ENCODE assay signal across 19 cellular contexts in genomic region chr1:18079941-18080340, GRCh38. TPM values are rescaled to one million over a fixed set of nuclear protein-coding genes. Genes with fewer than 3 reads are reported as not detected.
"Had no signal": no experiment of that assay in that cellular context is flagged by ENCODE, and none has a peak within 500 bp of the region (broad histone marks: within the 10 kb centered on the region; RNA-seq: fewer than 3 reads in every experiment).

No MANE protein-coding gene starts in this region.

- H3K9ac ChIP-seq: parathyroid adenoma had no signal

- H3K4me3 ChIP-seq: ascending aorta, left ventricle myocardium inferior, thyroid gland had no signal

- H3K36me3 Mint-ChIP-seq: naive B cell; stimulated activated memory B cell treated with anti-CD40 and anti-IgM and Interleukin-4, amounts not matched to agents 10 μg/mL and 1 μg/mL and 100 μg/mL, for 72 hours had no signal

- H3K36me3 ChIP-seq: ascending aorta, left ventricle myocardium inferior, neutrophil, thyroid gland had no signal

- H2AFZ ChIP-seq: parathyroid adenoma had no signal

- H3K9me3 ChIP-seq: ascending aorta, left ventricle myocardium inferior, neutrophil, thyroid gland had no signal

- H3K4me1 Mint-ChIP-seq: activated T-helper 17 cell treated with anti-CD3 and anti-CD28 coated beads, Interleukin-2, amount 50 U/mL, for 72 hours; naive B cell; stimulated activated memory B cell treated with anti-CD40 and anti-IgM and Interleukin-4, amounts not matched to agents 10 μg/mL and 1 μg/mL and 100 μg/mL, for 72 hours had no signal

- H3K4me3 Mint-ChIP-seq: activated T-helper 17 cell treated with anti-CD3 and anti-CD28 coated beads, Interleukin-2, amount 50 U/mL, for 72 hours; naive B cell; stimulated activated memory B cell treated with anti-CD40 and anti-IgM and Interleukin-4, amounts not matched to agents 10 μg/mL and 1 μg/mL and 100 μg/mL, for 72 hours had no signal

- H3K4me1 ChIP-seq: ascending aorta, left ventricle myocardium inferior, parathyroid adenoma, thyroid gland had no signal

- H3K9me3 Mint-ChIP-seq: activated T-helper 17 cell treated with anti-CD3 and anti-CD28 coated beads, Interleukin-2, amount 50 U/mL, for 72 hours; stimulated activated memory B cell treated with anti-CD40 and anti-IgM and Interleukin-4, amounts not matched to agents 10 μg/mL and 1 μg/mL and 100 μg/mL, for 72 hours had no signal

- H3K27ac ChIP-seq: ascending aorta, left ventricle myocardium inferior, neutrophil, parathyroid adenoma, thyroid gland had no signal

- H3K27me3 ChIP-seq: ascending aorta, thyroid gland had no signal

- H3K27ac Mint-ChIP-seq: activated T-helper 17 cell treated with anti-CD3 and anti-CD28 coated beads, Interleukin-2, amount 50 U/mL, for 72 hours; naive B cell; stimulated activated memory B cell treated with anti-CD40 and anti-IgM and Interleukin-4, amounts not matched to agents 10 μg/mL and 1 μg/mL and 100 μg/mL, for 72 hours had no signal

- ATAC-seq: activated T-helper 17 cell treated with anti-CD3 and anti-CD28 coated beads, Interleukin-2, amount 50 U/mL, for 72 hours; esophagus mucosa; stimulated activated memory B cell treated with anti-CD40 and anti-IgM and Interleukin-4, amounts not matched to agents 10 μg/mL and 1 μg/mL and 100 μg/mL, for 72 hours had no signal

- DNase-seq: activated CD4-positive, alpha-beta T cell treated with anti-CD3 and anti-CD28 coated beads for 1 hour; activated CD4-positive, alpha-beta T cell treated with anti-CD3 and anti-CD28 coated beads, Interleukin-2, amount 50 U/mL, for 4 hours; activated naive CD4-positive, alpha-beta T cell treated with Interleukin-2 at 50 U/mL for 16 hours; hypothalamus; kidney; left ventricle myocardium inferior; naive B cell; retina; stimulated activated CD4-positive, alpha-beta T cell treated with anti-CD3 and anti-CD28 coated beads, Interleukin-2, amount 100 ng/mL, for 48 hours; thyroid gland had no signal

RNA-seq across cellular contexts. Expression of gene IGSF21, which starts 27.7 kb away (rescaled TPM):
- total RNA-seq: activated T-helper 17 cell treated with anti-CD3 and anti-CD28 coated beads, Interleukin-2, amount 50 U/mL, for 72 hours; bronchial epithelial cell; esophagus mucosa; glomerular endothelial cell; mononuclear cell had no signal
